ENCODE assay signal across 16 cellular contexts in genomic region chr14:33280646-33281045, GRCh38.
DNase-seq lines count a peak whose midpoint lies in the region; ATAC-seq, FAIRE-seq and TF ChIP-seq lines count a peak whose summit lies in the region.
"Had no signal": no experiment of that assay in that cellular context is flagged by ENCODE, and none has a peak within 500 bp of the region (broad histone marks: within the 10 kb centered on the region; RNA-seq: fewer than 3 reads in every experiment).

No MANE protein-coding gene starts in this region.

- H3K79me2 ChIP-seq in HepG2 (ENCODE audit: insufficient read depth, low read length) (no peaks in the 10 kb centered on the region), SK-N-SH (ENCODE audit: insufficient read depth) (no peaks in the 10 kb centered on the region)

- no peak overlapping the region for H3K9ac ChIP-seq in HepG2 (ENCODE audit: insufficient read depth, low read depth, low read length)
- H3K9ac ChIP-seq in SK-N-SH = no peak overlapping the region

- H3K4me3 ChIP-seq in HepG2 (replicated peaks in 1 of 3; ENCODE audit: insufficient read depth in 1 of 3, low read depth in 2 of 3, low read length in 3 of 3) (no peak overlapping the region), right lobe of liver (no peak overlapping the region), SK-N-SH (ENCODE audit: low read depth in 2 of 2, low read length in 1 of 2) (no peak overlapping the region)
- H3K4me3 ChIP-seq: right atrium auricular region, thoracic aorta had no signal

- FAIRE-seq in HepG2 (lab: Jason Lieb, UNC) = no peak
- FAIRE-seq: H1 had no signal

- H2AFZ ChIP-seq in HepG2 (ENCODE audit: low read length) (no peak overlapping the region), SK-N-SH (ENCODE audit: low read depth) (no peak overlapping the region)

- H3F3A ChIP-seq in SK-N-SH (replicated peaks; ENCODE audit: insufficient read depth) = peaks cover 3% of the 10 kb centered on the region

- H3K36me3 ChIP-seq in HepG2 (replicated peaks in 1 of 2; ENCODE audit: control insufficient read depth in 1 of 2, insufficient read depth in 2 of 2, low read length in 2 of 2) (no peaks in the 10 kb centered on the region), right lobe of liver (no peaks in the 10 kb centered on the region), SK-N-SH (replicated peaks in 1 of 2; ENCODE audit: control insufficient read depth in 1 of 2, insufficient read depth in 2 of 2, low read length in 1 of 2) (no peaks in the 10 kb centered on the region)
- H3K36me3 ChIP-seq: right atrium auricular region, thoracic aorta had no signal

- H3K27ac ChIP-seq in HepG2 (ENCODE audit: extremely low read length, insufficient read depth, low read length) (no peak overlapping the region), right lobe of liver (no peak overlapping the region), SK-N-SH (ENCODE audit: low read depth in 2 of 2, low read length in 1 of 2) (peak overlapping the region in 1 of 2 experiments; percentile 21; a peak in 1 of 4 replicates)
- H3K27ac ChIP-seq: right atrium auricular region, thoracic aorta had no signal

- CTCF ChIA-PET in HepG2 (lab: Yijun Ruan, JAX; ENCODE audit: low intra/inter-chr PET ratio, low total read pairs) (no interaction called here), SK-N-SH (lab: Yijun Ruan, JAX) (no interaction called here)

- POLR2A ChIA-PET in HepG2 (lab: Yijun Ruan, JAX) = no interaction called here
- POLR2A ChIA-PET in SK-N-SH (lab: Yijun Ruan, JAX) = no interaction called here

- WGBS in HepG2 (ENCODE audit: low lambda C conversion rate) = 8% methylated on average over 3 of the region's 3 CpGs
- WGBS in right lobe of liver (ENCODE audit: insufficient coverage, low coverage, low lambda C conversion rate, missing lambda C conversion rate) = 43% methylated on average over 3 of the region's 3 CpGs
- WGBS in SK-N-SH (ENCODE audit: low lambda C conversion rate) = 19% methylated on average over 3 of the region's 3 CpGs

- in situ Hi-C loops in HepG2 (cut with HindIII; ENCODE audit: extremely low pct_ligation_motif_present, low pct_unique_long_range_greater_than_20kb) = no loop called here

- no peak for TF ChIP-seq EP300 in HepG2 (IDR thresholded peaks at IDR 0.05; ENCODE audit: low read depth in 2 of 2, low read length in 2 of 2)
- no peak for TF ChIP-seq EP300 in HepG2 (CRISPR knock-in tag; IDR thresholded peaks at IDR 0.05; ENCODE audit: borderline replicate concordance)
- TF ChIP-seq EP300 in SK-N-SH (IDR thresholded peaks at IDR 0.05; ENCODE audit: borderline replicate concordance in 1 of 2, low read depth in 1 of 2, low read length in 1 of 2) = no peak

- intact Hi-C loops in HepG2 (cut with micrococcal nuclease; ENCODE audit: unreplicated experiment) (no loop called here), right lobe of liver (cut with DNase I) (no loop called here)

- no peaks in the 10 kb centered on the region for H3K9me2 ChIP-seq in SK-N-SH

- TF ChIP-seq RAD21 in HepG2 (CRISPR knock-in tag; IDR thresholded peaks at IDR 0.05) = no peak
- TF ChIP-seq RAD21 in SK-N-SH (IDR thresholded peaks at IDR 0.05; ENCODE audit: low read length) = no peak

- H3K9me3 ChIP-seq in HepG2 (ENCODE audit: low read length) (peaks cover 14% of the 10 kb centered on the region; the same call in 1 of the 2 replicates), right lobe of liver (no peaks in the 10 kb centered on the region), SK-N-SH (no peaks in the 10 kb centered on the region)
- H3K9me3 ChIP-seq: Caco-2, right atrium auricular region, thoracic aorta had no signal

- TF ChIP-seq POLR2A in HepG2 (IDR thresholded peaks at IDR 0.05; ENCODE audit: insufficient read depth in 1 of 2, low read depth in 2 of 2, low read length in 2 of 2) (no peak), right lobe of liver (IDR thresholded peaks at IDR 0.05) (no peak)

- H3K4me2 ChIP-seq in HepG2 (ENCODE audit: low read depth, low read length) = no peak overlapping the region
- H3K4me2 ChIP-seq in SK-N-SH = peak overlapping the region; percentile 29; the same call in 1 of the 2 replicates

- no peaks in the 10 kb centered on the region for H3K4me1 ChIP-seq in HepG2 (ENCODE audit: insufficient read depth, low read length)
- no peaks in the 10 kb centered on the region for H3K4me1 ChIP-seq in right lobe of liver
- no peaks in the 10 kb centered on the region; a peak in 2 of 4 replicates for H3K4me1 ChIP-seq in SK-N-SH (ENCODE audit: control insufficient read depth in 1 of 2, insufficient read depth in 2 of 2, low read depth in 1 of 2, low read length in 1 of 2)
- H3K4me1 ChIP-seq: Caco-2, right atrium auricular region had no signal

- TF ChIP-seq CTCF in HepG2 (CRISPR knock-in tag; IDR thresholded peaks at IDR 0.05) = no peak
- no peak for TF ChIP-seq CTCF in right lobe of liver (IDR thresholded peaks at IDR 0.05)
- no peak for TF ChIP-seq CTCF in SK-N-SH (IDR thresholded peaks at IDR 0.05)

- DNase-seq in HepG2 (ENCODE audit: low spot score) (no peak), right lobe of liver (no peak), SK-N-SH (no peak), fibroblast of peridontal ligament (ENCODE audit: extremely low read depth) (peak; percentile 21), activated gamma-delta T cell (lab: John Stamatoyannopoulos, UW) (no peak), NCI-H2081 treated with DMSO at 0.1 percent for 48 hours (lab: John Stamatoyannopoulos, UW) (no peak), NCI-H2029 (lab: John Stamatoyannopoulos, UW) (no peak)
- no peak for DNase-seq in stimulated activated CD4-positive, alpha-beta T cell treated with anti-CD3 and anti-CD28 coated beads, Interleukin-12 subunit alpha, Interleukin-12 subunit beta, amount 100 ng/mL, for 4 hours
- DNase-seq: activated CD4-positive, alpha-beta memory T cell treated with anti-CD3 and anti-CD28 coated beads, Interleukin-2, amount 10 ng/mL, durations not matched to agents 7 days and 5 days; Caco-2; effector CD4-positive, alpha-beta T cell; foreskin melanocyte; stimulated activated CD4-positive, alpha-beta T cell treated with anti-CD3 and anti-CD28 coated beads, Interleukin-4, amount 100 ng/mL, for 1 hour had no signal

- H4K20me1 ChIP-seq in HepG2 (ENCODE audit: insufficient read depth, low read length) = no peaks in the 10 kb centered on the region
- H4K20me1 ChIP-seq in SK-N-SH (ENCODE audit: insufficient read depth) = no peaks in the 10 kb centered on the region

- H3K27me3 ChIP-seq in HepG2 (ENCODE audit: control insufficient read depth in 1 of 2, insufficient read depth in 2 of 2, low read length in 2 of 2) = no peaks in the 10 kb centered on the region
- no peaks in the 10 kb centered on the region for H3K27me3 ChIP-seq in right lobe of liver
- no peaks in the 10 kb centered on the region for H3K27me3 ChIP-seq in SK-N-SH (ENCODE audit: insufficient read depth)
- H3K27me3 ChIP-seq: right atrium auricular region had no signal

- ATAC-seq in HepG2 = no peak
- ATAC-seq in right lobe of liver = no peak

- no TSS peak for BruUV-seq in HepG2 (replicated peaks; lab: Mats Ljungman, UMichigan)

TF ChIP-seq in HepG2, 621 proteins besides CTCF, POLR2A, EP300 and RAD21:
- TF ChIP-seq CENPX (CRISPR knock-in tag; IDR thresholded peaks at IDR 0.05) = no peak
- peak; percentile 29; the same call in 1 of the 2 replicates for TF ChIP-seq CREB1 (IDR thresholded peaks at IDR 0.05)
- TF ChIP-seq CREB1 (CRISPR knock-in tag; IDR thresholded peaks at IDR 0.05) = no peak

TF ChIP-seq in SK-N-SH, 30 proteins besides CTCF, POLR2A, EP300 and RAD21:
- TF ChIP-seq TCF12 (IDR thresholded peaks at IDR 0.05) (peak; percentile 10; the same call in 1 of the 2 replicates), PBX3 (IDR thresholded peaks at IDR 0.05) (peak; percentile 82), FOSL2 (IDR thresholded peaks at IDR 0.05; ENCODE audit: borderline replicate concordance, low read depth) (peak; percentile 55; the same call in 1 of the 2 replicates), NFIC (IDR thresholded peaks at IDR 0.05; ENCODE audit: borderline replicate concordance) (peak; percentile 53), MAX (IDR thresholded peaks at IDR 0.05; ENCODE audit: low read depth) (no peak), RFX5 (IDR thresholded peaks at IDR 0.05; ENCODE audit: low read length) (no peak), IRF3 (IDR thresholded peaks at IDR 0.05; ENCODE audit: low read depth, low read length) (no peak), JUND (IDR thresholded peaks at IDR 0.05) (peak; percentile 33; the same call in 1 of the 2 replicates)

Comparison
In these comparisons a context has a peak if more than half of its experiments do, and no peak if none do; other contexts are left out.
1. Of the 25 proteins assayed by ChIP-seq in both HepG2 and SK-N-SH: peak only in HepG2: none; only in SK-N-SH: FOSL2, JUND, NFIC, PBX3 and TCF12; in both: none; in neither: 20.